Comparison of ENCODE assay signal across 8 cellular contexts in genomic region chr12:69007858-69008314, GRCh38.
DNase-seq lines count a peak whose midpoint lies in the region; ATAC-seq and TF ChIP-seq lines count a peak whose summit lies in the region.

No MANE protein-coding gene starts in this region.

- H3K9me3 Mint-ChIP-seq in brain, result peaks cover 0 to 3% (median 0%) of the 10 kb centered on the region in 5 experiments
- no peaks in the 10 kb centered on the region for H3K9me3 Mint-ChIP-seq in T-cell

- peak overlapping the region; percentile 5 to 73 (median 48) for H3K4me3 Mint-ChIP-seq in brain
- H3K4me3 Mint-ChIP-seq in T-cell, result no peak overlapping the region

- H3K4me2 ChIP-seq in BLaER1 treated with 17β-estradiol and CSF1 and Interleukin-3, amounts not matched to agents 10 nM and 100 nM, result peak overlapping the region in 10 of 11 experiments; percentile 13 to 93 (median 49); a peak in 18 of 22 replicates

- H3K4me1 ChIP-seq in BLaER1 treated with 17β-estradiol and CSF1 and Interleukin-3, amounts not matched to agents 10 nM and 100 nM, result peaks cover 6 to 44% (median 18%) of the 10 kb centered on the region in 10 experiments; a peak in 18 of 20 replicates

- CTCF ChIA-PET in T-cell (lab: Charles Lee), result no interaction called here

- POLR2A ChIA-PET in T-cell (lab: Charles Lee), result no interaction called here

- peak overlapping the region in 1 of 10 experiments; percentile 36; a peak in 1 of 20 replicates for H3K4me3 ChIP-seq in BLaER1 treated with 17β-estradiol and CSF1 and Interleukin-3, amounts not matched to agents 10 nM and 100 nM

- H3K36me3 ChIP-seq in BLaER1 treated with 17β-estradiol and CSF1 and Interleukin-3, amounts not matched to agents 10 nM and 100 nM, result no peaks in the 10 kb centered on the region

- peak overlapping the region in 3 of 5 experiments; percentile 22 to 89 (median 76) for H3K27ac Mint-ChIP-seq in brain
- H3K27ac Mint-ChIP-seq in T-cell, result no peak overlapping the region

- H3K4me1 Mint-ChIP-seq in brain (peaks cover 29% of the 10 kb centered on the region), T-cell (peaks cover 0 to 6% (median 0%) of the 10 kb centered on the region in 3 donors)

- no peaks in the 10 kb centered on the region for H3K27me3 ChIP-seq in BLaER1 treated with 17β-estradiol and CSF1 and Interleukin-3, amounts not matched to agents 10 nM and 100 nM

- H3K36me3 Mint-ChIP-seq in brain (no peaks in the 10 kb centered on the region), T-cell (no peaks in the 10 kb centered on the region)

- no peak for TF ChIP-seq CTCF in brain (conservative IDR thresholded peaks at IDR 0.05)

- DNase-seq in NCI-H1417 treated with DMSO at 0.1 percent for 48 hours (lab: John Stamatoyannopoulos, UW) (peak; percentile 37), myocyte (ENCODE audit: low read depth) (peak; percentile 68), T-cell (no peak)

- H3K9me3 ChIP-seq in BLaER1 treated with 17β-estradiol and CSF1 and Interleukin-3, amounts not matched to agents 10 nM and 100 nM (replicated peaks in 1 of 11), result 0 out of 22 replicates have a peak, but pooled peaks cover 0 to 2% (median 0%) of the 10 kb centered on the region in 11 experiments

- H3K27me3 Mint-ChIP-seq in brain (peaks cover 3% of the 10 kb centered on the region), T-cell (peaks cover 9 to 13% of the 10 kb centered on the region in 2 donors)

- peak overlapping the region in 5 of 11 experiments; percentile 9 to 79 (median 57); a peak in 5 of 22 replicates for H3K27ac ChIP-seq in BLaER1 treated with 17β-estradiol and CSF1 and Interleukin-3, amounts not matched to agents 10 nM and 100 nM

- no peaks in the 10 kb centered on the region for H4K20me1 ChIP-seq in BLaER1 treated with 17β-estradiol and CSF1 and Interleukin-3, amounts not matched to agents 10 nM and 100 nM

- ATAC-seq in T-cell (replicated peaks in 1 of 4), result no peak
- ATAC-seq in GM19467 (IDR thresholded peaks at IDR 0.05; ENCODE audit: unreplicated experiment), result no peak
- ATAC-seq in GM19035 (IDR thresholded peaks at IDR 0.05; ENCODE audit: unreplicated experiment), result no peak
- no peak for ATAC-seq in HG03135 (IDR thresholded peaks at IDR 0.05; ENCODE audit: unreplicated experiment)

- H3K9ac ChIP-seq in BLaER1 treated with 17β-estradiol and CSF1 and Interleukin-3, amounts not matched to agents 10 nM and 100 nM, result peak overlapping the region in 3 of 11 experiments; percentile 61 to 69 (median 67); a peak in 4 of 22 replicates

Comparison
In these comparisons a context has a peak if more than half of its experiments do, and no peak if none do; other contexts are left out.
1. DNase-seq: peak in NCI-H1417 treated with DMSO at 0.1 percent for 48 hours (single experiment) and myocyte (single experiment); none in T-cell (0 of 34).
2. H3K27ac Mint-ChIP-seq: peak in brain (3 of 5); none in T-cell (0 of 2).
3. H3K4me3 Mint-ChIP-seq: peak in brain (5 of 5); none in T-cell (0 of 3).